ENCODE assay signal across 13 cellular contexts in the genomic region with DNA sequence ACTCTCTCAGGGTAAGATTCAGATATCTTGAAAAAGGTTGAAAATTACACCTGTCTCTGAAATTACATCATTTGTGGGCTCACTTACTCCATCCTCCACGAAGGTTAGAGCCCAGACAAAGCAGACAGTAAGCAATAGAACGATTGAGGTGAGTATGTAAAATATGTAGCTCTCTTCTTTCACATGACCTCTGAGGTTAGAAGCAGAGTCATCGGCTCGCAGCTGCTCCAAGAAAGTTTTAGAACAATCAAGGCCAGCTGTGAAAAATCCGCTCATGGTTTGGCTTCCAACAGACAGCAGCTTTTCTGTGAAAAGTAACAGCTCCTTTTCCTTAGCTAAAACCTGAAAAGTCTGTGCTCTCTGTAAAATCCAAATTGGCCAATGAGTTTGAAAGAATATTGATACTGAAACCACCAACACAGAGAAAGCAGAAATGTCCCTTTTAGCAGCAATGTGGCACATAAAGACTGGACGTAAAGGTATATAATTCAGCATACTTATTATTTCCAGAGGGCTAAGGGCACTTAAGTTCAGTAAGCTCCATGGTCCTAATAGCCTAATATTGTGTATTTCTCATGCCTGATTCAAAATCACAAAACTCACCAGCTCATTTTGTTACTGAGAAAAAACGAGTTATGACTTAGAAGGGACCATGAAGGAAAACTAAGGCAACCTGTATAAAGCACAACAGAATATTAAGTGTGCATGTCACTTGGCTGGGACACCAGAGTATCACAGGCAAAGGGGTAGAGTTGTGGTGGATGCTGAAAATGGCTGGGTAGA.
DNase-seq lines count a peak whose midpoint lies in the region; ATAC-seq, FAIRE-seq and TF ChIP-seq lines count a peak whose summit lies in the region.
"Had no signal": no experiment of that assay in that cellular context is flagged by ENCODE, and none has a peak within 500 bp of the region (broad histone marks: within the 10 kb centered on the region; RNA-seq: fewer than 3 reads in every experiment).

No MANE protein-coding gene starts in this region.

- 0 out of 2 replicates have a peak, but pooled peaks cover 3% of the 10 kb centered on the region for H3K79me2 ChIP-seq in SK-N-SH (ENCODE audit: insufficient read depth)

- no peak overlapping the region for H2AFZ ChIP-seq in SK-N-SH (ENCODE audit: low read depth)

- ATAC-seq in GM21423 (IDR thresholded peaks at IDR 0.05; ENCODE audit: unreplicated experiment) (peak; percentile 38), HG03521 (IDR thresholded peaks at IDR 0.05; ENCODE audit: unreplicated experiment) (peak; percentile 52), HG03469 (IDR thresholded peaks at IDR 0.05; ENCODE audit: unreplicated experiment) (no peak)
- ATAC-seq: right lobe of liver had no signal

- no peak overlapping the region for H3K27ac ChIP-seq in SK-N-SH (ENCODE audit: low read depth in 2 of 2, low read length in 1 of 2)
- H3K27ac ChIP-seq: cardiac muscle cell, HL-60, right lobe of liver had no signal

- no peak for TF ChIP-seq POLR2A in GM12892 (IDR thresholded peaks at IDR 0.05; ENCODE audit: low read depth, low read length)

- H3K36me3 ChIP-seq in SK-N-SH (replicated peaks in 1 of 2; ENCODE audit: control insufficient read depth in 1 of 2, insufficient read depth in 2 of 2, low read length in 1 of 2): no peaks in the 10 kb centered on the region
- H3K36me3 ChIP-seq: cardiac muscle cell, right lobe of liver had no signal

- no peak for TF ChIP-seq EP300 in SK-N-SH (IDR thresholded peaks at IDR 0.05; ENCODE audit: borderline replicate concordance in 1 of 2, low read depth in 1 of 2, low read length in 1 of 2)

- no peaks in the 10 kb centered on the region for H3K9me2 ChIP-seq in SK-N-SH

- H3K4me2 ChIP-seq in SK-N-SH: no peak overlapping the region

- H3K9me3 ChIP-seq in SK-N-SH: no peaks in the 10 kb centered on the region
- H3K9me3 ChIP-seq: right lobe of liver had no signal

- FAIRE-seq in GM12892 (lab: Jason Lieb, UNC): peak; percentile 95

- no peaks in the 10 kb centered on the region for H4K20me1 ChIP-seq in SK-N-SH (ENCODE audit: insufficient read depth)

- H3K4me3 ChIP-seq in SK-N-SH (ENCODE audit: low read depth in 2 of 2, low read length in 1 of 2): no peak overlapping the region
- H3K4me3 ChIP-seq: cardiac muscle cell, right lobe of liver had no signal

- no peaks in the 10 kb centered on the region for H3K4me1 ChIP-seq in SK-N-SH (ENCODE audit: control insufficient read depth in 1 of 2, insufficient read depth in 2 of 2, low read depth in 1 of 2, low read length in 1 of 2)
- H3K4me1 ChIP-seq: right lobe of liver had no signal

- no peak overlapping the region for H3K9ac ChIP-seq in SK-N-SH

- H3F3A ChIP-seq in SK-N-SH (replicated peaks; ENCODE audit: insufficient read depth): no peaks in the 10 kb centered on the region

- no peak for DNase-seq in GM12892 (ENCODE audit: insufficient read length)
- peak; percentile 68 for DNase-seq in iris pigment epithelial cell (ENCODE audit: low read depth)
- DNase-seq in SK-N-SH: no peak
- no peak for DNase-seq in superior temporal gyrus (ENCODE audit: extremely low spot score)
- DNase-seq in activated naive CD4-positive, alpha-beta T cell (lab: John Stamatoyannopoulos, UW): no peak
- DNase-seq: NCI-H524, right lobe of liver, substantia nigra had no signal

- POLR2A ChIA-PET in SK-N-SH (lab: Yijun Ruan, JAX): no interaction called here

- WGBS in SK-N-SH (ENCODE audit: low lambda C conversion rate): 40% methylated on average over 7 of the region's 7 CpGs

- TF ChIP-seq RAD21 in SK-N-SH (IDR thresholded peaks at IDR 0.05; ENCODE audit: low read length): no peak

- TF ChIP-seq CTCF in SK-N-SH (IDR thresholded peaks at IDR 0.05): no peak

- H3K27me3 ChIP-seq in SK-N-SH (ENCODE audit: insufficient read depth): peaks cover 5% of the 10 kb centered on the region; the same call in 1 of the 2 replicates
- H3K27me3 ChIP-seq: cardiac muscle cell, right lobe of liver had no signal

- CTCF ChIA-PET in SK-N-SH (lab: Yijun Ruan, JAX): interaction anchor here (2.0 to 9.9 kb wide), 2 partner anchors 28 to 554 kb away, joined by 5 to 159 read pairs; no protein-coding TSS in a partner anchor

TF ChIP-seq in SK-N-SH, 30 proteins besides CTCF, POLR2A, EP300 and RAD21:
- TF ChIP-seq, protein P1, sequence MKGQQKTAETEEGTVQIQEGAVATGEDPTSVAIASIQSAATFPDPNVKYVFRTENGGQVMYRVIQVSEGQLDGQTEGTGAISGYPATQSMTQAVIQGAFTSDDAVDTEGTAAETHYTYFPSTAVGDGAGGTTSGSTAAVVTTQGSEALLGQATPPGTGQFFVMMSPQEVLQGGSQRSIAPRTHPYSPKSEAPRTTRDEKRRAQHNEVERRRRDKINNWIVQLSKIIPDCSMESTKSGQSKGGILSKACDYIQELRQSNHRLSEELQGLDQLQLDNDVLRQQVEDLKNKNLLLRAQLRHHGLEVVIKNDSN (IDR thresholded peaks at IDR 0.05; ENCODE audit: borderline replicate concordance, low read depth): no peak
- no peak for TF ChIP-seq MXI1 (IDR thresholded peaks at IDR 0.05; ENCODE audit: low read depth, low read length)
